ENCODE assay signal across 8 cellular contexts in genomic region chr3:30632065-30632464, GRCh38. TPM values are rescaled to one million over a fixed set of nuclear protein-coding genes. Genes with fewer than 3 reads are reported as not detected.
DNase-seq lines count a peak whose midpoint lies in the region; ATAC-seq and TF ChIP-seq lines count a peak whose summit lies in the region.

No MANE protein-coding gene starts in this region.

- H3K27me3 Mint-ChIP-seq in MCF 10A (ENCODE audit: insufficient read depth, unreplicated experiment) (no peaks in the 10 kb centered on the region), WTC11 (ENCODE audit: low read depth) (no peaks in the 10 kb centered on the region)
- H3K27me3 Mint-ChIP-seq in activated T-helper 17 cell treated with anti-CD3 and anti-CD28 coated beads, Interleukin-2, amount 50 U/mL, for 72 hours: no peaks in the 10 kb centered on the region

- H3K4me3 Mint-ChIP-seq in MCF 10A (ENCODE audit: unreplicated experiment) (no peak overlapping the region), WTC11 (no peak overlapping the region)
- peak overlapping the region; percentile 84 for H3K4me3 Mint-ChIP-seq in activated T-helper 17 cell treated with anti-CD3 and anti-CD28 coated beads, Interleukin-2, amount 50 U/mL, for 72 hours

- WGBS in mammary epithelial cell (ENCODE audit: low coverage, missing lambda C conversion rate): 95% methylated on average over 3 of the region's 3 CpGs

- POLR2A ChIA-PET in MCF 10A (lab: Yijun Ruan, JAX) (interaction anchor here (0.6 to 5.5 kb wide), 12 partner anchors 10 to 324 kb away, joined by 3 to 58 read pairs (median 4); partner anchors contain the start of gene TGFBR2), WTC11 (lab: Charles Lee) (no interaction called here)

- H3K9me3 ChIP-seq in mammary epithelial cell (replicated peaks; ENCODE audit: insufficient read depth, low read length): no peaks in the 10 kb centered on the region
- no peaks in the 10 kb centered on the region for H3K9me3 ChIP-seq in left lung
- no peaks in the 10 kb centered on the region for H3K9me3 ChIP-seq in upper lobe of right lung

- no peaks in the 10 kb centered on the region for H3K27me3 ChIP-seq in mammary epithelial cell (ENCODE audit: insufficient read depth, low read length)
- no peaks in the 10 kb centered on the region for H3K27me3 ChIP-seq in left lung
- no peaks in the 10 kb centered on the region for H3K27me3 ChIP-seq in upper lobe of right lung

- CTCF ChIA-PET in MCF 10A (lab: Yijun Ruan, JAX) (interaction anchor here (0.6 to 0.7 kb wide), 2 partner anchors 17 to 24 kb away, joined by 3 read pairs; no protein-coding TSS in a partner anchor), mammary epithelial cell (lab: Charles Lee; ENCODE audit: low non-redundant PET) (no interaction called here), WTC11 (lab: Charles Lee) (no interaction called here)

- peaks cover 57% of the 10 kb centered on the region for H3K4me1 ChIP-seq in mammary epithelial cell (ENCODE audit: insufficient read depth, low read length)
- H3K4me1 ChIP-seq in left lung: peaks cover 36 to 95% of the 10 kb centered on the region in 2 donors
- H3K4me1 ChIP-seq in upper lobe of right lung: peaks cover 89% of the 10 kb centered on the region

- peak overlapping the region; percentile 86 for H3K27ac Mint-ChIP-seq in MCF 10A (ENCODE audit: low read depth, unreplicated experiment)
- peak overlapping the region; percentile 99 for H3K27ac Mint-ChIP-seq in activated T-helper 17 cell treated with anti-CD3 and anti-CD28 coated beads, Interleukin-2, amount 50 U/mL, for 72 hours
- no peak overlapping the region for H3K27ac Mint-ChIP-seq in WTC11

- H3K4me3 ChIP-seq in mammary epithelial cell (replicated peaks in 1 of 3; ENCODE audit: insufficient read depth in 1 of 3, low read depth in 2 of 3, low read length in 3 of 3) (no peak overlapping the region), left lung (no peak overlapping the region), upper lobe of right lung (no peak overlapping the region)

- H3K9ac ChIP-seq in mammary epithelial cell (ENCODE audit: insufficient read depth, low read length): no peak overlapping the region

- intact Hi-C loops in MCF 10A (cut with micrococcal nuclease) (no loop called here), mammary epithelial cell (cut with micrococcal nuclease) (no loop called here), left lung (cut with DNase I) (no loop called here), upper lobe of right lung (cut with DNase I) (no loop called here)

- peaks cover 57% of the 10 kb centered on the region for H3K4me1 Mint-ChIP-seq in MCF 10A (ENCODE audit: insufficient read depth, unreplicated experiment)
- H3K4me1 Mint-ChIP-seq in activated T-helper 17 cell treated with anti-CD3 and anti-CD28 coated beads, Interleukin-2, amount 50 U/mL, for 72 hours: peaks cover 62% of the 10 kb centered on the region
- H3K4me1 Mint-ChIP-seq in WTC11: peaks cover 60% of the 10 kb centered on the region

- dilution Hi-C loops in mammary epithelial cell (cut with HindIII; ENCODE audit: low sequenced_read_pairs): no loop called here

- H3K27ac ChIP-seq in mammary epithelial cell (ENCODE audit: insufficient read depth, low read depth, low read length) (no peak overlapping the region), left lung (peak overlapping the region; percentile 53 to 90), upper lobe of right lung (peak overlapping the region; percentile 65)

- no peak overlapping the region for H3K4me2 ChIP-seq in mammary epithelial cell (ENCODE audit: insufficient read depth, low read depth, low read length)

- H3K9me3 Mint-ChIP-seq in MCF 10A (ENCODE audit: unreplicated experiment) (no peaks in the 10 kb centered on the region), WTC11 (peaks cover 3% of the 10 kb centered on the region; the same call in 1 of the 2 replicates)
- no peaks in the 10 kb centered on the region for H3K9me3 Mint-ChIP-seq in activated T-helper 17 cell treated with anti-CD3 and anti-CD28 coated beads, Interleukin-2, amount 50 U/mL, for 72 hours

- ATAC-seq in activated T-helper 17 cell treated with anti-CD3 and anti-CD28 coated beads, Interleukin-2, amount 50 U/mL, for 72 hours (replicated peaks): no peak
- no peak for ATAC-seq in left lung
- ATAC-seq in upper lobe of right lung: no peak
- no peak for ATAC-seq in WTC11
- ATAC-seq in GM21526 (IDR thresholded peaks at IDR 0.05; ENCODE audit: low FRiP score, unreplicated experiment): no peak

- peaks cover 13% of the 10 kb centered on the region for H4K20me1 ChIP-seq in mammary epithelial cell (ENCODE audit: insufficient read depth, low read length)

- BruUV-seq in MCF 10A (replicated peaks; lab: Mats Ljungman, UMichigan) (no TSS peak), mammary epithelial cell (replicated peaks; lab: Mats Ljungman, UMichigan) (no TSS peak)

- peak; percentile 47 for DNase-seq in MCF 10A (ENCODE audit: unreplicated experiment)
- no peak for DNase-seq in mammary epithelial cell
- no peak for DNase-seq in left lung
- DNase-seq in upper lobe of right lung: no peak
- no peak for DNase-seq in WTC11 (ENCODE audit: low spot score)
- no peak for DNase-seq in DMS114 treated with DMSO at 0.1 percent for 48 hours (lab: John Stamatoyannopoulos, UW; ENCODE audit: unreplicated experiment)

- H3K36me3 Mint-ChIP-seq in MCF 10A (ENCODE audit: insufficient read depth, unreplicated experiment) (peaks cover 77% of the 10 kb centered on the region), WTC11 (peaks cover 18% of the 10 kb centered on the region)
- peaks cover 96% of the 10 kb centered on the region for H3K36me3 Mint-ChIP-seq in activated T-helper 17 cell treated with anti-CD3 and anti-CD28 coated beads, Interleukin-2, amount 50 U/mL, for 72 hours (ENCODE audit: low read depth)

- peaks cover 100% of the 10 kb centered on the region for H3K79me2 ChIP-seq in mammary epithelial cell (ENCODE audit: insufficient read depth, low read length)

- no peak overlapping the region for H2AFZ ChIP-seq in mammary epithelial cell (ENCODE audit: low read depth, low read length)

- TF ChIP-seq CTCF in MCF 10A (IDR thresholded peaks at IDR 0.05; ENCODE audit: unreplicated experiment) (no peak), mammary epithelial cell (conservative IDR thresholded peaks at IDR 0.05 in 1 of 2, IDR thresholded peaks at IDR 0.05 in 1 of 2; ENCODE audit: extremely low read depth in 1 of 2, insufficient read depth in 1 of 2, low read depth in 1 of 2, low read length in 2 of 2) (no peak), left lung (IDR thresholded peaks at IDR 0.05) (no peak), upper lobe of right lung (IDR thresholded peaks at IDR 0.05) (no peak), WTC11 (IDR thresholded peaks at IDR 0.05) (no peak)

- H3K36me3 ChIP-seq in mammary epithelial cell (ENCODE audit: insufficient read depth, low read length) (peaks cover 50% of the 10 kb centered on the region), left lung (peaks cover 0 to 5% of the 10 kb centered on the region in 2 donors), upper lobe of right lung (peaks cover 33% of the 10 kb centered on the region)

- in situ Hi-C loops in mammary epithelial cell (cut with MboI; ENCODE audit: low sequenced_read_pairs in 2 of 2): no loop called here

TF ChIP-seq in WTC11, 78 proteins besides CTCF, POLR2A, EP300 and RAD21 (continues in another document):
- no peak for TF ChIP-seq AFF4 (CRISPR knock-in tag; IDR thresholded peaks at IDR 0.05; ENCODE audit: borderline replicate concordance)
- TF ChIP-seq GABPB1 (CRISPR knock-in tag; IDR thresholded peaks at IDR 0.05): no peak
- TF ChIP-seq ZMAT4 (CRISPR knock-in tag; IDR thresholded peaks at IDR 0.05): no peak
- TF ChIP-seq IRF2 (CRISPR knock-in tag; IDR thresholded peaks at IDR 0.05; ENCODE audit: borderline replicate concordance, low read depth): no peak

RNA-seq across cellular contexts. Expression of gene TGFBR2, which starts 25.7 kb away (rescaled TPM):
- 103 and 104 TPM in 2 replicates for total RNA-seq in MCF 10A (2022)
- 100 to 1,000 TPM; 149 to 179 TPM for total RNA-seq in mammary epithelial cell
- 289 TPM for polyA plus RNA-seq in mammary epithelial cell
- 320 TPM for polyA minus RNA-seq in mammary epithelial cell
- total RNA-seq in activated T-helper 17 cell treated with anti-CD3 and anti-CD28 coated beads, Interleukin-2, amount 50 U/mL, for 72 hours: 10 to 100 TPM; 51.2 to 63.2 TPM
- 100 to 1,000 TPM; 240 to 269 TPM for total RNA-seq in left lung
- 329 TPM for total RNA-seq in upper lobe of right lung
- 6.7 to 9.6 TPM (median 7.7 TPM) in 3 replicates for total RNA-seq in WTC11 (2021)
